In the genomic region with DNA sequence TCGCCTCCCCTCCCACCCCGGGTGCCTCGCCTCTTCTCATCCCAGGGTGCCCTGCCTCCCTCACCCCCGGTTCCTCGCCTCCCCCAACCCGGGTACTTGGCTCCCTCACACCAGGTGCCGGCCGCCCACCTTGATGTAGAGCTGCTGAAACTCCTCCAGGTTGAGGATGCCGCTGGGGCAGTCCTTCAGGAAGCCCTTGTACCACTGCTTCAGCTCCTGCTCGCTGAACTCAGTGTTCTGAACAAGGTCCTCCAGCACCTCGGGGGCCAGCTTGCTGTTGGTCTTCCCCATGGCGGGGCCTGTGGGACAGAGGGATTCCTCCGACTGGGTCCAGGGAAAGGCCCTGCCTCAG, we compare ENCODE assay signal across 20 cellular contexts. TPM values are rescaled to one million over a fixed set of nuclear protein-coding genes. Genes with fewer than 3 reads are reported as not detected.
DNase-seq lines count a peak whose midpoint lies in the region; ATAC-seq and TF ChIP-seq lines count a peak whose summit lies in the region.
"Had no signal": no experiment of that assay in that cellular context is flagged by ENCODE, and none has a peak within 500 bp of the region (broad histone marks: within the 10 kb centered on the region; RNA-seq: fewer than 3 reads in every experiment).

No MANE protein-coding gene starts in this region.

- peaks cover 30% of the 10 kb centered on the region for H3K27me3 Mint-ChIP-seq in activated naive CD8-positive, alpha-beta T cell treated with anti-CD3 and anti-CD28 coated beads, Interleukin-2, amount 10 ng/mL, durations not matched to agents 7 days and 5 days
- peaks cover 20% of the 10 kb centered on the region for H3K27me3 Mint-ChIP-seq in activated naive CD8-positive, alpha-beta T cell treated with anti-CD3 and anti-CD28 coated beads for 36 hours
- peaks cover 34 to 54% of the 10 kb centered on the region in 2 donors for H3K27me3 Mint-ChIP-seq in effector memory CD8-positive, alpha-beta T cell

- no peak overlapping the region for H3K4me3 Mint-ChIP-seq in activated naive CD8-positive, alpha-beta T cell treated with anti-CD3 and anti-CD28 coated beads, Interleukin-2, amount 10 ng/mL, durations not matched to agents 7 days and 5 days
- H3K4me3 Mint-ChIP-seq in activated naive CD8-positive, alpha-beta T cell treated with anti-CD3 and anti-CD28 coated beads for 36 hours = no peak overlapping the region
- H3K4me3 Mint-ChIP-seq in effector memory CD8-positive, alpha-beta T cell = peak overlapping the region; percentile 49 to 69

- H3K4me1 ChIP-seq in HEK293 (ENCODE audit: control insufficient read depth, insufficient read depth, low read length) = no peaks in the 10 kb centered on the region
- H3K4me1 ChIP-seq: A549 had no signal

- no peaks in the 10 kb centered on the region for H3K9me3 ChIP-seq in HEK293 (ENCODE audit: control insufficient read depth, insufficient read depth, low read depth, low read length)
- H3K9me3 ChIP-seq: A549 had no signal

- POLR2A ChIA-PET in activated naive CD8-positive, alpha-beta T cell treated with anti-CD3 and anti-CD28 coated beads, Interleukin-2, amount 10 ng/mL, durations not matched to agents 7 days and 5 days (lab: Charles Lee) = no interaction called here
- POLR2A ChIA-PET in HEK293 (lab: Yijun Ruan, JAX) = no interaction called here

- H3K36me3 Mint-ChIP-seq in activated naive CD8-positive, alpha-beta T cell treated with anti-CD3 and anti-CD28 coated beads, Interleukin-2, amount 10 ng/mL, durations not matched to agents 7 days and 5 days = no peaks in the 10 kb centered on the region
- peaks cover 3% of the 10 kb centered on the region for H3K36me3 Mint-ChIP-seq in activated naive CD8-positive, alpha-beta T cell treated with anti-CD3 and anti-CD28 coated beads for 36 hours
- H3K36me3 Mint-ChIP-seq in effector memory CD8-positive, alpha-beta T cell (ENCODE audit: insufficient read depth) = peaks cover 3% of the 10 kb centered on the region

- H3K9me3 Mint-ChIP-seq in activated naive CD8-positive, alpha-beta T cell treated with anti-CD3 and anti-CD28 coated beads, Interleukin-2, amount 10 ng/mL, durations not matched to agents 7 days and 5 days = no peaks in the 10 kb centered on the region
- no peaks in the 10 kb centered on the region for H3K9me3 Mint-ChIP-seq in activated naive CD8-positive, alpha-beta T cell treated with anti-CD3 and anti-CD28 coated beads for 36 hours
- no peaks in the 10 kb centered on the region for H3K9me3 Mint-ChIP-seq in effector memory CD8-positive, alpha-beta T cell

- CTCF ChIA-PET in HEK293 (lab: Yijun Ruan, JAX) = interaction anchor here (0.7 to 2.0 kb wide), 2 partner anchors 26 to 78 kb away, joined by 4 to 7 read pairs; no protein-coding TSS in a partner anchor

- TF ChIP-seq CTCF in HEK293 (tag by site-specific recombination; IDR thresholded peaks at IDR 0.05) = no peak

- no peak overlapping the region for H3K4me3 ChIP-seq in HEK293 (ENCODE audit: low read depth, low read length)
- H3K4me3 ChIP-seq: A549 had no signal

- no peak overlapping the region for H3K27ac ChIP-seq in HEK293 (ENCODE audit: extremely low read depth, low read depth, low read length)
- H3K27ac ChIP-seq: A549, HL-60 had no signal

- H3K36me3 ChIP-seq in HEK293 (ENCODE audit: control insufficient read depth in 2 of 2, insufficient read depth in 1 of 2, low read length in 2 of 2) = no peaks in the 10 kb centered on the region

- H3K4me1 Mint-ChIP-seq in activated naive CD8-positive, alpha-beta T cell treated with anti-CD3 and anti-CD28 coated beads, Interleukin-2, amount 10 ng/mL, durations not matched to agents 7 days and 5 days = peaks cover 9% of the 10 kb centered on the region
- peaks cover 16% of the 10 kb centered on the region for H3K4me1 Mint-ChIP-seq in activated naive CD8-positive, alpha-beta T cell treated with anti-CD3 and anti-CD28 coated beads for 36 hours
- peaks cover 3 to 6% of the 10 kb centered on the region in 2 donors for H3K4me1 Mint-ChIP-seq in effector memory CD8-positive, alpha-beta T cell (ENCODE audit: low read depth in 2 of 2)

- ATAC-seq in activated naive CD8-positive, alpha-beta T cell treated with anti-CD3 and anti-CD28 coated beads, Interleukin-2, amount 10 ng/mL, durations not matched to agents 7 days and 5 days (ENCODE audit: low read depth) = no peak
- no peak for ATAC-seq in effector memory CD8-positive, alpha-beta T cell (replicated peaks)
- ATAC-seq in GM19452 (IDR thresholded peaks at IDR 0.05; ENCODE audit: unreplicated experiment) = no peak
- ATAC-seq: A549 had no signal

- DNase-seq in activated naive CD8-positive, alpha-beta T cell treated with anti-CD3 and anti-CD28 coated beads, Interleukin-2, amount 10 ng/mL, durations not matched to agents 7 days and 5 days = no peak
- DNase-seq in activated naive CD8-positive, alpha-beta T cell treated with anti-CD3 and anti-CD28 coated beads for 36 hours = no peak
- DNase-seq in effector memory CD8-positive, alpha-beta T cell = no peak
- DNase-seq in SK-N-DZ (ENCODE audit: low spot score) (no peak), NCI-H1694 (lab: John Stamatoyannopoulos, UW) (no peak)
- DNase-seq: DMS79, IMR-90, NCI-H1417, NCI-H1930, NCI-H226, NCI-H524 treated with DMSO at 0.1 percent for 48 hours, SHP77 had no signal

- peak overlapping the region; percentile 19 for H3K27ac Mint-ChIP-seq in activated naive CD8-positive, alpha-beta T cell treated with anti-CD3 and anti-CD28 coated beads, Interleukin-2, amount 10 ng/mL, durations not matched to agents 7 days and 5 days
- H3K27ac Mint-ChIP-seq in activated naive CD8-positive, alpha-beta T cell treated with anti-CD3 and anti-CD28 coated beads for 36 hours = no peak overlapping the region
- peak overlapping the region; percentile 61 to 80 for H3K27ac Mint-ChIP-seq in effector memory CD8-positive, alpha-beta T cell

TF ChIP-seq in HEK293, 187 proteins besides CTCF, POLR2A, EP300 and RAD21:
- TF ChIP-seq EGR2 (tag by site-specific recombination; IDR thresholded peaks at IDR 0.05; ENCODE audit: low read depth) = peak; percentile 21; the same call in 1 of the 2 replicates
- TF ChIP-seq REPIN1 (tag by site-specific recombination; IDR thresholded peaks at IDR 0.05; ENCODE audit: low read depth) = no peak
- TF ChIP-seq ZSCAN16 (tag by site-specific recombination; IDR thresholded peaks at IDR 0.05) = no peak
- TF ChIP-seq, protein P1, sequence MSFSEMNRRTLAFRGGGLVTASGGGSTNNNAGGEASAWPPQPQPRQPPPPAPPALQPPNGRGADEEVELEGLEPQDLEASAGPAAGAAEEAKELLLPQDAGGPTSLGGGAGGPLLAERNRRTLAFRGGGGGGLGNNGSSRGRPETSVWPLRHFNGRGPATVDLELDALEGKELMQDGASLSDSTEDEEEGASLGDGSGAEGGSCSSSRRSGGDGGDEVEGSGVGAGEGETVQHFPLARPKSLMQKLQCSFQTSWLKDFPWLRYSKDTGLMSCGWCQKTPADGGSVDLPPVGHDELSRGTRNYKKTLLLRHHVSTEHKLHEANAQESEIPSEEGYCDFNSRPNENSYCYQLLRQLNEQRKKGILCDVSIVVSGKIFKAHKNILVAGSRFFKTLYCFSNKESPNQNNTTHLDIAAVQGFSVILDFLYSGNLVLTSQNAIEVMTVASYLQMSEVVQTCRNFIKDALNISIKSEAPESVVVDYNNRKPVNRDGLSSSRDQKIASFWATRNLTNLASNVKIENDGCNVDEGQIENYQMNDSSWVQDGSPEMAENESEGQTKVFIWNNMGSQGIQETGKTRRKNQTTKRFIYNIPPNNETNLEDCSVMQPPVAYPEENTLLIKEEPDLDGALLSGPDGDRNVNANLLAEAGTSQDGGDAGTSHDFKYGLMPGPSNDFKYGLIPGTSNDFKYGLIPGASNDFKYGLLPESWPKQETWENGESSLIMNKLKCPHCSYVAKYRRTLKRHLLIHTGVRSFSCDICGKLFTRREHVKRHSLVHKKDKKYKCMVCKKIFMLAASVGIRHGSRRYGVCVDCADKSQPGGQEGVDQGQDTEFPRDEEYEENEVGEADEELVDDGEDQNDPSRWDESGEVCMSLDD (tag by site-specific recombination; IDR thresholded peaks at IDR 0.05) = no peak
- TF ChIP-seq ZNF140 (tag by site-specific recombination; IDR thresholded peaks at IDR 0.05) = no peak

RNA-seq across cellular contexts. Expression of gene HPCAL4, which starts 6.9 kb away (rescaled TPM):
- total RNA-seq in activated naive CD8-positive, alpha-beta T cell treated with anti-CD3 and anti-CD28 coated beads, Interleukin-2, amount 10 ng/mL, durations not matched to agents 7 days and 5 days = 1 to 10 TPM; 4.9 to 6.0 TPM
- 1 to 10 TPM; 1.8 to 2.2 TPM for total RNA-seq in activated naive CD8-positive, alpha-beta T cell treated with anti-CD3 and anti-CD28 coated beads for 36 hours
- polyA plus RNA-seq in SK-N-DZ (2014; cell fraction: cytosol; rRNA removed) = 0.14 and 0.59 TPM in 2 replicates
- 0.05 and 0.17 TPM in 2 replicates for polyA plus RNA-seq in SK-N-DZ (2014; cell fraction: nucleus; rRNA removed)
- total RNA-seq: IMR-90 had no signal
- polyA plus RNA-seq: BJ had no signal

RNA-seq across cellular contexts. Expression of gene NT5C1A, which starts 12.4 kb away (rescaled TPM):
- total RNA-seq in activated naive CD8-positive, alpha-beta T cell treated with anti-CD3 and anti-CD28 coated beads, Interleukin-2, amount 10 ng/mL, durations not matched to agents 7 days and 5 days = not detected
- total RNA-seq in activated naive CD8-positive, alpha-beta T cell treated with anti-CD3 and anti-CD28 coated beads for 36 hours = under 1 TPM in 1 of 2 experiments, not detected in 1; 0.32 TPM
- 0.22 and 0.23 TPM in 2 replicates for polyA plus RNA-seq in SK-N-DZ (2014; cell fraction: cytosol; rRNA removed)
- polyA plus RNA-seq in SK-N-DZ (2014; cell fraction: nucleus; rRNA removed) = not detected in 2 replicates
- total RNA-seq: H1, IMR-90, M059J, RPMI7951 had no signal
- polyA plus RNA-seq: A549, BJ, H1, IMR-90 had no signal

RNA-seq across cellular contexts. Expression of gene HEYL, which starts 44.8 kb away (rescaled TPM):
- not detected for total RNA-seq in activated naive CD8-positive, alpha-beta T cell treated with anti-CD3 and anti-CD28 coated beads, Interleukin-2, amount 10 ng/mL, durations not matched to agents 7 days and 5 days
- total RNA-seq in activated naive CD8-positive, alpha-beta T cell treated with anti-CD3 and anti-CD28 coated beads for 36 hours = under 1 TPM; 0.08 to 0.26 TPM
- 0.80 and 0.92 TPM in 2 replicates for polyA plus RNA-seq in SK-N-DZ (2014; cell fraction: cytosol; rRNA removed)
- polyA plus RNA-seq in SK-N-DZ (2014; cell fraction: nucleus; rRNA removed) = 0.82 and 0.85 TPM in 2 replicates
- total RNA-seq: IMR-90, RPMI7951 had no signal

RNA-seq across cellular contexts. Expression of gene PPIE, which starts 54.4 kb away (rescaled TPM):
- total RNA-seq in activated naive CD8-positive, alpha-beta T cell treated with anti-CD3 and anti-CD28 coated beads, Interleukin-2, amount 10 ng/mL, durations not matched to agents 7 days and 5 days = 10 to 100 TPM; 70.8 to 73.5 TPM
- total RNA-seq in activated naive CD8-positive, alpha-beta T cell treated with anti-CD3 and anti-CD28 coated beads for 36 hours = 10 to 100 TPM; 66.9 to 68.0 TPM
- polyA plus RNA-seq in SK-N-DZ (2014; cell fraction: cytosol; rRNA removed) = 48.3 and 50.1 TPM in 2 replicates
- 46.0 and 52.9 TPM in 2 replicates for polyA plus RNA-seq in SK-N-DZ (2014; cell fraction: nucleus; rRNA removed)

Comparison
In these comparisons a context has a peak if more than half of its experiments do, and no peak if none do; other contexts are left out.
1. H3K4me3 Mint-ChIP-seq: peak in effector memory CD8-positive, alpha-beta T cell (2 of 2); none in activated naive CD8-positive, alpha-beta T cell treated with anti-CD3 and anti-CD28 coated beads, Interleukin-2, amount 10 ng/mL, durations not matched to agents 7 days and 5 days (single experiment) and activated naive CD8-positive, alpha-beta T cell treated with anti-CD3 and anti-CD28 coated beads for 36 hours (single experiment).